Comparison of ENCODE assay signal across 8 cellular contexts in the genomic region with DNA sequence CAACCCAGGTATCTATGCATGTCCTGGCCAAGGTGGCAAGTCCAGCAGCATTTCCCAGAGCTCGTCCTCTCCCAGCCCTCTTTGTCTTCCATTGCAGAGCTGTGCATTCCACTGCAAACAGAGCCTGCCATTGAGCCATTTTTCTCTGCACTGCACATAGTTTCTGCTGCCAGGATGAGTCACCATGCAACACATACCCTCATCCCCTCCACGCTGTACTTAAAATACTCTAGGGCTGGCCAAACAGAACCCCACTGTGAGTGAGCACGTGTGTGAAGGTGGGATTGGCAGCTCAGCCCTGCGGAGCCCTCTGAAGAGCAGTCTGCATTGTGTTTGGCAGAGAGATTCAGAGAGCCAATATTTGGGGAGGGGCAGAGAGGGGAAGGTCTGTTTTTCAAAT. TPM values are rescaled to one million over a fixed set of nuclear protein-coding genes. Genes with fewer than 3 reads are reported as not detected.
DNase-seq lines count a peak whose midpoint lies in the region; ATAC-seq and TF ChIP-seq lines count a peak whose summit lies in the region.

No MANE protein-coding gene starts in this region.

- peak overlapping the region; percentile 33 for H3K4me3 ChIP-seq in epithelial cell of proximal tubule (ENCODE audit: low read depth, low read length)
- no peak overlapping the region for H3K4me3 ChIP-seq in tibial artery

- H3K4me1 ChIP-seq in tibial artery, result peaks cover 0 to 30% (median 18%) of the 10 kb centered on the region in 4 donors

- DNase-seq in DMS79 treated with DMSO at 0.1 percent for 48 hours (lab: John Stamatoyannopoulos, UW) (peak; percentile 77), NCI-H446 treated with DMSO at 0.1 percent for 48 hours (lab: John Stamatoyannopoulos, UW) (peak; percentile 64), epithelial cell of proximal tubule (ENCODE audit: low read depth) (no peak), occipital lobe (lab: John Stamatoyannopoulos, UW) (peak; percentile 76), tibial artery (no peak), cerebellar nuclear complex (lab: John Stamatoyannopoulos, UW) (no peak), GM20000 (ENCODE audit: low spot score) (no peak)

- intact Hi-C loops in tibial artery (cut with DNase I; ENCODE audit: low total_unique reads), result no loop called here

- H3K9me3 ChIP-seq in tibial artery, result no peaks in the 10 kb centered on the region

- no peaks in the 10 kb centered on the region for H3K27me3 ChIP-seq in tibial artery

- TF ChIP-seq CTCF in epithelial cell of proximal tubule (conservative IDR thresholded peaks at IDR 0.05; ENCODE audit: low read depth, low read length), result no peak
- no peak for TF ChIP-seq CTCF in tibial artery (IDR thresholded peaks at IDR 0.05)
- no peak for TF ChIP-seq CTCF in GM20000 (IDR thresholded peaks at IDR 0.05; ENCODE audit: extremely low read depth, missing control alignments)

- no peak for ATAC-seq in GM21619 (IDR thresholded peaks at IDR 0.05; ENCODE audit: unreplicated experiment)

- H3K27ac ChIP-seq in tibial artery, result no peak overlapping the region

- H3K36me3 ChIP-seq in tibial artery, result no peaks in the 10 kb centered on the region

RNA-seq across cellular contexts. Expression of a gene that starts 3.9 kb away (rescaled TPM):
- total RNA-seq in epithelial cell of proximal tubule (73.0 and 83.3 TPM in 2 replicates), occipital lobe (233 TPM)

Comparison
In these comparisons a context has a peak if more than half of its experiments do, and no peak if none do; other contexts are left out.
1. DNase-seq: peak in DMS79 treated with DMSO at 0.1 percent for 48 hours (single experiment), NCI-H446 treated with DMSO at 0.1 percent for 48 hours (single experiment) and occipital lobe (single experiment); none in epithelial cell of proximal tubule (single experiment), tibial artery (0 of 2), cerebellar nuclear complex (0 of 2) and GM20000 (single experiment).